In genomic region chr2:120619579-120619978, GRCh38 we compare ENCODE assay signal across 1 cellular context.
TF ChIP-seq lines count a peak whose summit lies in the region.

No MANE protein-coding gene starts in this region.

TF ChIP-seq in HepG2, 621 proteins besides CTCF, POLR2A, EP300 and RAD21 (continued from another document and continues in another):
- TF ChIP-seq GMEB2 (CRISPR knock-in tag; IDR thresholded peaks at IDR 0.05; ENCODE audit: low read depth) (no peak), ZNF691 (CRISPR knock-in tag; IDR thresholded peaks at IDR 0.05; ENCODE audit: borderline replicate concordance, low read depth) (no peak), ELK4 (CRISPR knock-in tag; IDR thresholded peaks at IDR 0.05; ENCODE audit: borderline replicate concordance) (no peak), ZNF574 (CRISPR knock-in tag; IDR thresholded peaks at IDR 0.05) (0 out of 2 replicates have a peak, but pooled peaks have one; percentile 36), TRIM22 (IDR thresholded peaks at IDR 0.05) (no peak), MAX (IDR thresholded peaks at IDR 0.05) (no peak), TERF1 (CRISPR knock-in tag; IDR thresholded peaks at IDR 0.05) (no peak), ZC3H4 (CRISPR knock-in tag; IDR thresholded peaks at IDR 0.05; ENCODE audit: borderline replicate concordance) (no peak), TOE1 (CRISPR knock-in tag; IDR thresholded peaks at IDR 0.05) (0 out of 2 replicates have a peak, but pooled peaks have one; percentile 34), ZNF674 (CRISPR knock-in tag; IDR thresholded peaks at IDR 0.05; ENCODE audit: low read depth) (no peak), NFIC (IDR thresholded peaks at IDR 0.05; ENCODE audit: low read length) (no peak), SP140L (CRISPR knock-in tag; IDR thresholded peaks at IDR 0.05; ENCODE audit: borderline replicate concordance) (no peak), FOXK1 (CRISPR knock-in tag; IDR thresholded peaks at IDR 0.05; ENCODE audit: borderline replicate concordance, low read depth) (peak; percentile 10; the same call in 1 of the 2 replicates), ZNF513 (CRISPR knock-in tag; conservative IDR thresholded peaks at IDR 0.05) (no peak), HES4 (CRISPR knock-in tag; IDR thresholded peaks at IDR 0.05; ENCODE audit: borderline replicate concordance) (no peak), ZNF10 (CRISPR knock-in tag; IDR thresholded peaks at IDR 0.05; ENCODE audit: borderline replicate concordance, low read depth) (no peak), POGK (CRISPR knock-in tag; conservative IDR thresholded peaks at IDR 0.05) (no peak), TCF7L2 (IDR thresholded peaks at IDR 0.05; ENCODE audit: low read depth, low read length) (no peak), KAT8 (CRISPR knock-in tag; IDR thresholded peaks at IDR 0.05) (peak; percentile 33; the same call in 1 of the 2 replicates), FOXA1 (IDR thresholded peaks at IDR 0.05) (no peak), FOXA1 (CRISPR knock-in tag; IDR thresholded peaks at IDR 0.05) (peak; percentile 78), PRDM10 (CRISPR knock-in tag; IDR thresholded peaks at IDR 0.05; ENCODE audit: low read depth) (no peak), CBFB (CRISPR knock-in tag; IDR thresholded peaks at IDR 0.05) (peak; percentile 30; the same call in 1 of the 2 replicates), POGZ (CRISPR knock-in tag; IDR thresholded peaks at IDR 0.05) (no peak; the same call in 1 of the 2 replicates), ZBTB49 (CRISPR knock-in tag; IDR thresholded peaks at IDR 0.05; ENCODE audit: borderline replicate concordance) (no peak), RXRA (CRISPR knock-in tag; IDR thresholded peaks at IDR 0.05) (peak; percentile 39; the same call in 1 of the 2 replicates), BATF2 (CRISPR knock-in tag; IDR thresholded peaks at IDR 0.05) (no peak), ZNF235 (CRISPR knock-in tag; IDR thresholded peaks at IDR 0.05; ENCODE audit: borderline replicate concordance) (no peak), ATF4 (CRISPR knock-in tag; IDR thresholded peaks at IDR 0.05) (peak in 1 of 2 experiments; percentile 47; a peak in 1 of 4 replicates), THAP11 (CRISPR knock-in tag; IDR thresholded peaks at IDR 0.05) (0 out of 2 replicates have a peak, but pooled peaks have one; percentile 44), TMF1 (CRISPR knock-in tag; IDR thresholded peaks at IDR 0.05; ENCODE audit: low read depth) (no peak), NFIB (CRISPR knock-in tag; IDR thresholded peaks at IDR 0.05; ENCODE audit: borderline replicate concordance) (no peak), MIER2 (CRISPR knock-in tag; IDR thresholded peaks at IDR 0.05) (peak; percentile 59; the same call in 1 of the 2 replicates), MTF1 (CRISPR knock-in tag; IDR thresholded peaks at IDR 0.05) (no peak), ETV5 (CRISPR knock-in tag; IDR thresholded peaks at IDR 0.05; ENCODE audit: borderline replicate concordance) (no peak; the same call in 1 of the 2 replicates)
